ENCODE assay signal across 8 cellular contexts in genomic region chr20:32474967-32475819, GRCh38.
DNase-seq lines count a peak whose midpoint lies in the region; ATAC-seq and TF ChIP-seq lines count a peak whose summit lies in the region.

No MANE protein-coding gene starts in this region.

- TF ChIP-seq POLR2A in adrenal gland (IDR thresholded peaks at IDR 0.05): peak in 1 of 2 donors; percentile 55

- peak overlapping the region; percentile 79 for H3K27ac ChIP-seq in BLaER1
- peak overlapping the region; percentile 74 to 92 (median 78) for H3K27ac ChIP-seq in adrenal gland
- H3K27ac ChIP-seq in cardiac muscle cell: peak overlapping the region; percentile 97
- no peak overlapping the region; the same call in 1 of the 2 replicates for H3K27ac ChIP-seq in WERI-Rb-1

- ATAC-seq in omental fat pad (ENCODE audit: low FRiP score): peak; percentile 91
- no peak for ATAC-seq in HG02981 (IDR thresholded peaks at IDR 0.05; ENCODE audit: unreplicated experiment)

- peaks cover 51% of the 10 kb centered on the region for H3K36me3 ChIP-seq in BLaER1
- peaks cover 0 to 10% of the 10 kb centered on the region in 2 donors for H3K36me3 ChIP-seq in adrenal gland (replicated peaks in 1 of 2)
- H3K36me3 ChIP-seq in cardiac muscle cell: no peaks in the 10 kb centered on the region
- H3K36me3 ChIP-seq in WERI-Rb-1: peaks cover 46% of the 10 kb centered on the region

- peak in 1 of 6 experiments; percentile 13 for TF ChIP-seq CTCF in adrenal gland (IDR thresholded peaks at IDR 0.05)
- no peak for TF ChIP-seq CTCF in cardiac muscle cell (IDR thresholded peaks at IDR 0.05; ENCODE audit: low read depth, low read length)
- no peak for TF ChIP-seq CTCF in omental fat pad (IDR thresholded peaks at IDR 0.05)
- TF ChIP-seq CTCF in WERI-Rb-1 (IDR thresholded peaks at IDR 0.05; ENCODE audit: low read depth, low read length): no peak

- H3K9ac ChIP-seq in BLaER1: peak overlapping the region; percentile 77

- 3 to 9% (median 3%) methylated on average over 9 to 28 of the region's 28 CpGs for WGBS in adrenal gland, 4 donors

- DNase-seq in HK-2 (ENCODE audit: unreplicated experiment) (peak; percentile 99), adrenal gland (peak; percentile 89 to 97 (median 94)), cardiac muscle cell (ENCODE audit: low read depth in 1 of 2, low spot score in 1 of 2) (peak; percentile 91 to 100), omental fat pad (ENCODE audit: low spot score) (no peak), NCI-H1930 (lab: John Stamatoyannopoulos, UW) (no peak), WERI-Rb-1 (no peak)

- intact Hi-C loops in adrenal gland (cut with DNase I): no loop called here

- H3K4me3 ChIP-seq in BLaER1 (peak overlapping the region; percentile 56), adrenal gland (peak overlapping the region in 2 of 4 donors; percentile 0 to 41), cardiac muscle cell (peak overlapping the region; percentile 7), WERI-Rb-1 (ENCODE audit: low read depth, low read length) (no peak overlapping the region)

- H3K9me3 ChIP-seq in BLaER1: no peaks in the 10 kb centered on the region
- no peaks in the 10 kb centered on the region for H3K9me3 ChIP-seq in adrenal gland (replicated peaks in 1 of 3)
- no peaks in the 10 kb centered on the region for H3K9me3 ChIP-seq in cardiac muscle cell (ENCODE audit: low read depth)
- H3K9me3 ChIP-seq in WERI-Rb-1 (ENCODE audit: severe bottlenecking): no peaks in the 10 kb centered on the region

- H3K27me3 ChIP-seq in BLaER1: no peaks in the 10 kb centered on the region
- H3K27me3 ChIP-seq in adrenal gland: no peaks in the 10 kb centered on the region
- no peaks in the 10 kb centered on the region for H3K27me3 ChIP-seq in cardiac muscle cell
- no peaks in the 10 kb centered on the region for H3K27me3 ChIP-seq in WERI-Rb-1 (ENCODE audit: insufficient read depth, low read depth, severe bottlenecking)

- H3K4me1 ChIP-seq in BLaER1 (peaks cover 98% of the 10 kb centered on the region), adrenal gland (replicated peaks in 1 of 2) (peaks cover 35 to 91% of the 10 kb centered on the region in 2 donors), cardiac muscle cell (ENCODE audit: low read depth) (peaks cover 43% of the 10 kb centered on the region)

- peaks cover 100% of the 10 kb centered on the region for H4K20me1 ChIP-seq in BLaER1

- H3K4me2 ChIP-seq in BLaER1: peak overlapping the region; percentile 99

Comparison
In these comparisons a context has a peak if more than half of its experiments do, and no peak if none do; other contexts are left out.
1. DNase-seq: peak in HK-2 (single experiment), adrenal gland (7 of 7) and cardiac muscle cell (2 of 2); none in omental fat pad (single experiment), NCI-H1930 (0 of 2) and WERI-Rb-1 (single experiment).